ENCODE assay signal across 1 cellular context in the genomic region with DNA sequence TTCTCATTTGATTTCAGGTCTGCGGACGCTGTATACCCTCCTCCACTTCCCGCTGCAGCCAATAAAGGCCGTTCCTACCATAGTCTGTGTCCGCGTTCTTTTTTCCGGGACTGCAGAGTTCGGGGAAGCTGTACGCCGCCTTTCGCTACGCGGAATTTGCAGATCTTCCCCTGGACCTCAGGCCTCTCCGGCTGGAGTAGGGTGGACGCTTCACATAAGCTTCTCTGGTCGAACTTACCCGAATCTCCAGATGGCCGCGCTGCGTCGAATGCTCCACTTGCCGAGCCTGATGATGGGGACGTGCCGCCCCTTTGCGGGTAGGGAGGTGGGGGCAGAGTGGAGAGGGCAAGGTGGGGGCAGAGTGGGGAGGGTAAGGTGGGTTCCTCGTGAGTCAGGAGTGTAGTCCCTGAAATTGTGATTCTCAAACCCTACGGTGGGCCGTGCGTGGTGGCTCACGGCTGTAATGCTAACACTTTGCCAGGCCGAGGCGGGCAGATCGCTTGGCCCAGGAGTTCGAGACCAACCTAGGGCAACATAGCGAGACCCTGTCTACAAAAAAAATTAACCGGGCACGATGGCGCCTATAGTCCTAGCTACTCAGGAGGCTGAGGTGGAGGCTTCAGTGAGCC.
TF ChIP-seq lines count a peak whose summit lies in the region.

No MANE protein-coding gene starts in this region.

TF ChIP-seq in endothelial cell of umbilical vein, 7 proteins besides CTCF, POLR2A, EP300 and RAD21:
- no peak for TF ChIP-seq GATA2 (IDR thresholded peaks at IDR 0.05; ENCODE audit: insufficient read depth, insufficient read length, low read depth, low read length)
- no peak for TF ChIP-seq FOS (IDR thresholded peaks at IDR 0.05; ENCODE audit: borderline replicate concordance, insufficient read depth, low read length)
- TF ChIP-seq EZH2 (IDR thresholded peaks at IDR 0.05; ENCODE audit: borderline replicate concordance, low read depth, low read length, severe bottlenecking): no peak
- no peak for TF ChIP-seq POLR2AphosphoS5 (IDR thresholded peaks at IDR 0.05; ENCODE audit: insufficient read depth, low read depth, low read length)
- no peak for TF ChIP-seq MYC (IDR thresholded peaks at IDR 0.05; ENCODE audit: low read depth, low read length)
- no peak for TF ChIP-seq JUN (IDR thresholded peaks at IDR 0.05; ENCODE audit: borderline replicate concordance, insufficient read depth, insufficient read length, low read depth)
- TF ChIP-seq, protein P1, sequence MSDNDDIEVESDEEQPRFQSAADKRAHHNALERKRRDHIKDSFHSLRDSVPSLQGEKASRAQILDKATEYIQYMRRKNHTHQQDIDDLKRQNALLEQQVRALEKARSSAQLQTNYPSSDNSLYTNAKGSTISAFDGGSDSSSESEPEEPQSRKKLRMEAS (IDR thresholded peaks at IDR 0.05; ENCODE audit: insufficient read depth, insufficient read length): no peak
